Comparison of ENCODE assay signal across 8 cellular contexts in the genomic region with DNA sequence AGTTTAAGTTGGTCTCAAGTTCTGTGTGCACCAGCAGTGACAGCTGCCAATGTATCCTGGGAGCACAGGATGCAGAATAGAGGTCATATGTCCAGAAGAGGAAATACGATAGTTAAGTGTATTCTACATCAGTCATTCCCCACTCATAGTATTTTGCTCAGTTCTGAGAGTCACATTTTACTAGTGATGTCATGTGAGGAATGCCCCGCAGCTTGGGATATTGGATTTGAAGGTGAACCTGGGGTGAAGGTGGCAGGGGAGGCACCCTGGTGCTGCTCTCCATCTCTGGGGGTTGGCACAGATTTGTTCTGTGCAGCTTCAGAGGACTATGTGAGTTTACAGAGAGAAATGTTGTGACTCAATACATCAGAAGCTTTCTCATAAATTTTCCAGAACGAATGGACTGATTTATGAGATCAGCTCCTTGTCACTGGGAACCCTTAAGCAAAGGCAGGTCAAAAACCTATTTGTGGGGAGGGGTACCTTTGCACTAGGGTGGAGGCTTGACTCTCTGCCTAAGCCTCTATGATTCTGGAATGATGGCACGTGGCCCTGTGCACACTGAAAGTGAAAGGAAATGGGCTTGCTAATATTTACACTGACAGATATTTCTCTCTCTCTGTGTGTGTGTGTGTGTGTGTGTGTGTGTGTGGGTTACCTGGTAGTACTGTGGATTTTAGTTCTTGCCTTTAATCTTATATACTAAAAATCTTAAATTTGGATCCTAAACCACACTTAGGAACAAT.
DNase-seq lines count a peak whose midpoint lies in the region; ATAC-seq and TF ChIP-seq lines count a peak whose summit lies in the region.

No MANE protein-coding gene starts in this region.

- intact Hi-C loops in activated CD4-positive, alpha-beta T cell treated with anti-CD3 and anti-CD28 coated beads for 36 hours (cut with DNase I, micrococcal nuclease) = loop anchor here (5.0 kb wide), 2 partner anchors 184 to 189 kb away; partner anchors contain the start of gene ARL5A (in 1 of the 2)

- TF ChIP-seq CTCF in hepatocyte (IDR thresholded peaks at IDR 0.05; ENCODE audit: poor library complexity) = no peak

- H3K36me3 ChIP-seq in hepatocyte (replicated peaks; ENCODE audit: insufficient read depth, low read depth) = no peaks in the 10 kb centered on the region
- H3K36me3 ChIP-seq in SJCRH30 = peaks cover 69% of the 10 kb centered on the region

- H3K27me3 ChIP-seq in hepatocyte (no peaks in the 10 kb centered on the region), SJCRH30 (no peaks in the 10 kb centered on the region)

- H3K4me1 Mint-ChIP-seq in activated CD4-positive, alpha-beta T cell treated with anti-CD3 and anti-CD28 coated beads for 36 hours = peaks cover 31% of the 10 kb centered on the region

- peaks cover 4% of the 10 kb centered on the region for H3K9me3 Mint-ChIP-seq in activated CD4-positive, alpha-beta T cell treated with anti-CD3 and anti-CD28 coated beads for 36 hours (ENCODE audit: low read depth)

- H3K27me3 Mint-ChIP-seq in activated CD4-positive, alpha-beta T cell treated with anti-CD3 and anti-CD28 coated beads for 36 hours = no peaks in the 10 kb centered on the region

- peaks cover 7% of the 10 kb centered on the region for H3K36me3 Mint-ChIP-seq in activated CD4-positive, alpha-beta T cell treated with anti-CD3 and anti-CD28 coated beads for 36 hours (ENCODE audit: low read depth)

- no peaks in the 10 kb centered on the region for H3K9me2 ChIP-seq in hepatocyte (replicated peaks; ENCODE audit: insufficient read depth)

- H3K79me2 ChIP-seq in hepatocyte = no peaks in the 10 kb centered on the region

- H3K4me2 ChIP-seq in hepatocyte = peak overlapping the region; percentile 34

- POLR2A ChIA-PET in activated CD4-positive, alpha-beta T cell treated with anti-CD3 and anti-CD28 coated beads for 36 hours (lab: Charles Lee) = no interaction called here

- peak overlapping the region; percentile 79 for H3K27ac Mint-ChIP-seq in activated CD4-positive, alpha-beta T cell treated with anti-CD3 and anti-CD28 coated beads for 36 hours

- H3K4me3 Mint-ChIP-seq in activated CD4-positive, alpha-beta T cell treated with anti-CD3 and anti-CD28 coated beads for 36 hours = peak overlapping the region; percentile 19

- H3K27ac ChIP-seq in hepatocyte = no peak overlapping the region
- no peak overlapping the region for H3K27ac ChIP-seq in SJCRH30

- CTCF ChIA-PET in activated CD4-positive, alpha-beta T cell treated with anti-CD3 and anti-CD28 coated beads for 36 hours (lab: Charles Lee) = interaction anchor here (0.7 to 1.4 kb wide), 2 partner anchors 12 to 225 kb away, joined by 3 to 4 read pairs; no protein-coding TSS in a partner anchor

- DNase-seq in activated gamma-delta T cell treated with Interleukin-2 at 50 U/mL for 16 hours (peak; percentile 12), activated gamma-delta T cell (lab: John Stamatoyannopoulos, UW) (no peak), hepatocyte (ENCODE audit: low spot score) (peak; percentile 27), SJCRH30 (no peak), LoVo (ENCODE audit: low spot score) (no peak)
- peak; percentile 35 for DNase-seq in activated CD4-positive, alpha-beta T cell treated with anti-CD3 and anti-CD28 coated beads for 36 hours

- ATAC-seq in HG03175 (IDR thresholded peaks at IDR 0.05; ENCODE audit: unreplicated experiment) (peak; percentile 71), HG03565 (IDR thresholded peaks at IDR 0.05; ENCODE audit: unreplicated experiment) (no peak)
- ATAC-seq in activated CD4-positive, alpha-beta T cell treated with anti-CD3 and anti-CD28 coated beads for 36 hours = peak; percentile 52

- peaks cover 6% of the 10 kb centered on the region for H3K4me1 ChIP-seq in hepatocyte (ENCODE audit: insufficient read depth)
- H3K4me1 ChIP-seq in SJCRH30 = no peaks in the 10 kb centered on the region

- H2AFZ ChIP-seq in hepatocyte = no peak overlapping the region

- no peaks in the 10 kb centered on the region for H4K20me1 ChIP-seq in hepatocyte (ENCODE audit: insufficient read depth, poor library complexity, severe bottlenecking)

- H3K9me3 ChIP-seq in hepatocyte (ENCODE audit: low read depth) (no peaks in the 10 kb centered on the region), SJCRH30 (replicated peaks) (no peaks in the 10 kb centered on the region; the same call in 1 of the 2 replicates)

- WGBS in hepatocyte (ENCODE audit: low lambda C conversion rate, missing lambda C conversion rate) = 50% methylated on average over 4 of the region's 4 CpGs

- H3K4me3 ChIP-seq in hepatocyte (no peak overlapping the region), SJCRH30 (no peak overlapping the region)

Comparison
In these comparisons a context has a peak if more than half of its experiments do, and no peak if none do; other contexts are left out.
1. DNase-seq: peak in activated gamma-delta T cell treated with Interleukin-2 at 50 U/mL for 16 hours (single experiment), activated CD4-positive, alpha-beta T cell treated with anti-CD3 and anti-CD28 coated beads for 36 hours (single experiment) and hepatocyte (single experiment); none in activated gamma-delta T cell (single experiment), SJCRH30 (0 of 2) and LoVo (single experiment).